ENCODE assay signal across 1 cellular context in the genomic region with DNA sequence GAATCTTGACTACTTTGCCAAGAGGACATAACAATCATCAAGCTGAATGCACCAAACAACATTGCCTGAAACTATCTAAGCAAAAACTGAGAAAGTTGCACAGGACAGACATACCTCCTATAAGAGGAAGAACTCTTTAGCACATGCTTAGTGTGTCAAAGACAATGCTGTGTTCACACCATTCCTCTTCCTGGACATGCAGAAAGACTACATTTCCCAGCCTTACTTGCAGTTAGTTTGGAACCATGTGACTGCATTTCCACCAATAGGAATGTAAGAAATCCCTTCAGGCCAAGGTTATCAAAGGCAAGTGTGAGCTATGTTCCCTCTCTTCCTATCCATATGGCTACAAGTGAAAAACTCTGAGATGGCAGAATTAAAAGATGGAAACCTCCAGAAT. TPM values are rescaled to one million over a fixed set of nuclear protein-coding genes. Genes with fewer than 3 reads are reported as not detected.
"Had no signal": no experiment of that assay in that cellular context is flagged by ENCODE, and none has a peak within 500 bp of the region (broad histone marks: within the 10 kb centered on the region; RNA-seq: fewer than 3 reads in every experiment).

No MANE protein-coding gene starts in this region.

RNA-seq across cellular contexts. Expression of a gene that starts 39.2 kb away (rescaled TPM):
- total RNA-seq: SJCRH30 had no signal
